ENCODE assay signal across 26 cellular contexts in the genomic region with DNA sequence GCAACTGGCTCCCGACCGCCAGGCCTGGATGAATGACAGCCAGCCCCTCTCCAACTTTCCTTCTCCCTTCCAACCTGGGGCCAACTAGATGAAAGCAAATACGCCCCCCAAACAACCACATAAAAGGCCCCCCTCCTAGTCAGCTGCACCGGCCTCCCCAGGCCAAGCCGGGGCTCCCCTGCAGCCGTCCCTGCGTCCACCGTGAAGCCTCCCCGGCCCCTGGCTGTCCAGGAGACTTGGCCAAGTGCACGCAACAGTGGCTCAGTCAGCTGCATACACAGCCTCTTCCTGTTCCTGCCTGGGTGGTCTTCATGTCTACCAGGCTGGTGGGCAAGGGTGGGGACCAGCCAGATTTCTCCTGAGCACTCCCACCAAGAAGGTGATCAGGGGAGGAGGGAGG. TPM values are rescaled to one million over a fixed set of nuclear protein-coding genes. Genes with fewer than 3 reads are reported as not detected.
"Had no signal": no experiment of that assay in that cellular context is flagged by ENCODE, and none has a peak within 500 bp of the region (broad histone marks: within the 10 kb centered on the region; RNA-seq: fewer than 3 reads in every experiment).

No MANE protein-coding gene starts in this region.

- FAIRE-seq: colon, endometrium, islet of Langerhans, keratinocyte had no signal

- H3K27ac ChIP-seq: epithelial cell of prostate, esophagus squamous epithelium, gastrocnemius medialis, left lung, lower lobe of right lung had no signal

- H3K9me3 ChIP-seq: esophagus squamous epithelium, gastrocnemius medialis, heart right ventricle, left lung, lower lobe of right lung, mucosa of descending colon had no signal

- H3K4me1 ChIP-seq: esophagus squamous epithelium, left lung, lower lobe of right lung had no signal

- ATAC-seq: effector memory CD8-positive, alpha-beta T cell; gastrocnemius medialis; heart right ventricle; left cardiac atrium; left lung; left ventricle myocardium superior; lower lobe of right lung; mucosa of descending colon had no signal

- H3K36me3 ChIP-seq: esophagus squamous epithelium, gastrocnemius medialis, heart right ventricle, left lung, lower lobe of right lung had no signal

- H3K4me3 ChIP-seq: esophagus squamous epithelium, gastrocnemius medialis, heart right ventricle, left lung, lower lobe of right lung, mucosa of descending colon had no signal

- H3K27me3 ChIP-seq: left lung had no signal

- DNase-seq: cortex of kidney; effector CD8-positive, alpha-beta T cell; effector memory CD8-positive, alpha-beta T cell; endodermal cell; erythroblast; esophagus squamous epithelium; foreskin fibroblast; foreskin melanocyte; gastrocnemius medialis; glutamatergic neuron; head of caudate nucleus; heart right ventricle; hippocampal formation; left cardiac atrium; left lung; left ventricle myocardium superior; lower lobe of right lung; mesenchymal stem cell; mucosa of descending colon had no signal

RNA-seq across cellular contexts. Expression of a gene that starts 16.0 kb away (rescaled TPM):
- total RNA-seq: glomerular endothelial cell, left ventricle myocardium superior, myocyte had no signal
